ENCODE assay signal across 7 cellular contexts in genomic region chr12:120262852-120263724, GRCh38. TPM values are rescaled to one million over a fixed set of nuclear protein-coding genes. Genes with fewer than 3 reads are reported as not detected.
DNase-seq lines count a peak whose midpoint lies in the region; ATAC-seq, FAIRE-seq and TF ChIP-seq lines count a peak whose summit lies in the region.

No MANE protein-coding gene starts in this region.

- ATAC-seq in IMR-90 (ENCODE audit: low read depth): peak; percentile 21
- no peak; the same call in 2 of the 3 replicates for ATAC-seq in K562
- ATAC-seq in thoracic aorta (ENCODE audit: insufficient number of reproducible peaks, low FRiP score, low read depth): no peak
- no peak for ATAC-seq in HG03095 (IDR thresholded peaks at IDR 0.05; ENCODE audit: unreplicated experiment)

- POLR2A ChIA-PET in IMR-90 (lab: Charles Lee; ENCODE audit: unreplicated experiment): interaction anchor here (0.6 to 6.5 kb wide), 7 partner anchors 16 to 140 kb away, joined by 3 to 39 read pairs (median 6); partner anchors contain the start of genes RNU4-2 and RPLP0
- POLR2A ChIA-PET in K562 (lab: Yijun Ruan, JAX): interaction anchor here (0.6 to 10.5 kb wide), 12 partner anchors 9 to 256 kb away, joined by 3 to 110 read pairs (median 6); partner anchors contain the start of genes GCN1, RNU4-1, RNU4-2 and RPLP0

- no peak overlapping the region; the same call in 1 of the 2 replicates for H3K18ac ChIP-seq in IMR-90 (ENCODE audit: low read depth, low read length)

- peak overlapping the region; percentile 86 for H4K91ac ChIP-seq in IMR-90 (ENCODE audit: insufficient read depth, low read depth, low read length)

- peak; percentile 49 for FAIRE-seq in K562 (lab: Jason Lieb, UNC)

- peaks cover 55% of the 10 kb centered on the region; the same call in 2 of the 3 replicates for H3K79me2 ChIP-seq in K562 (ENCODE audit: control insufficient read depth, insufficient read depth, low read length)

- no peak for TF ChIP-seq EP300 in K562 (IDR thresholded peaks at IDR 0.05; ENCODE audit: low read length)

- H3K9ac ChIP-seq in IMR-90 (ENCODE audit: low read depth, low read length): peak overlapping the region; percentile 96
- peak overlapping the region in 1 of 2 experiments; percentile 80; a peak in 2 of 4 replicates for H3K9ac ChIP-seq in K562 (ENCODE audit: insufficient read depth in 1 of 2, low read depth in 2 of 2, low read length in 2 of 2)

- TF ChIP-seq RAD21 in IMR-90 (IDR thresholded peaks at IDR 0.05; ENCODE audit: low read length): no peak
- no peak for TF ChIP-seq RAD21 in K562 (CRISPR knock-in tag; conservative IDR thresholded peaks at IDR 0.05 in 1 of 2, IDR thresholded peaks at IDR 0.05 in 1 of 2)

- H3K9me3 ChIP-seq in IMR-90 (ENCODE audit: control insufficient read depth, insufficient read depth, low read length): no peaks in the 10 kb centered on the region
- H3K9me3 ChIP-seq in K562 (replicated peaks; ENCODE audit: control insufficient read depth, insufficient read depth, low read depth, low read length): no peaks in the 10 kb centered on the region
- H3K9me3 ChIP-seq in thoracic aorta: no peaks in the 10 kb centered on the region

- peaks cover 29% of the 10 kb centered on the region for H3K4me1 ChIP-seq in IMR-90 (ENCODE audit: control insufficient read depth, insufficient read depth, low read length)
- peaks cover 37 to 42% of the 10 kb centered on the region in 2 experiments; a peak in 4 of 5 replicates for H3K4me1 ChIP-seq in K562 (replicated peaks in 1 of 2; ENCODE audit: control insufficient read depth in 2 of 2, insufficient read depth in 2 of 2, low read length in 2 of 2)
- H3K4me1 ChIP-seq in thoracic aorta (ENCODE audit: control insufficient read depth in 1 of 2, low read depth in 2 of 2): peaks cover 22 to 58% of the 10 kb centered on the region in 2 donors

- H3K56ac ChIP-seq in IMR-90 (ENCODE audit: extremely low read depth, insufficient read depth, low read length): peak overlapping the region; percentile 67

- peak overlapping the region; percentile 92 for H2BK5ac ChIP-seq in IMR-90 (ENCODE audit: low read depth, low read length, poor library complexity, severe bottlenecking)

- WGBS in IMR-90 (ENCODE audit: extremely low coverage in 2 of 2, insufficient read length in 1 of 2), 2 experiments: 47% methylated on average over 2 of the region's 15 CpGs; no CpG with 5 or more reads in 1 of the 2 experiments
- 43% methylated on average over 12 of the region's 15 CpGs for WGBS in K562 (ENCODE audit: insufficient coverage, low coverage, missing lambda C conversion rate)

- no peak for TF ChIP-seq CTCF in IMR-90 (conservative IDR thresholded peaks at IDR 0.05; ENCODE audit: low read depth, low read length)
- TF ChIP-seq CTCF in K562 (IDR thresholded peaks at IDR 0.05 in 2 of 3, conservative IDR thresholded peaks at IDR 0.05 in 1 of 3; ENCODE audit: insufficient read depth in 2 of 3, low read depth in 1 of 3, low read length in 3 of 3): no peak
- TF ChIP-seq CTCF in thoracic aorta (IDR thresholded peaks at IDR 0.05): no peak

- H3K79me1 ChIP-seq in IMR-90 (ENCODE audit: low read depth in 1 of 2, low read length in 2 of 2): peaks cover 2 to 46% of the 10 kb centered on the region in 2 experiments; a peak in 2 of 4 replicates

- in situ Hi-C loops in IMR-90 (cut with MboI; ENCODE audit: low sequenced_read_pairs) (loop anchor here (5.0 kb wide), 1 partner anchor 36 kb away; no protein-coding TSS in a partner anchor), K562 (cut with MboI) (loop anchor here (5.0 kb wide), 1 partner anchor 36 kb away; no protein-coding TSS in a partner anchor)

- H2BK15ac ChIP-seq in IMR-90 (ENCODE audit: low read depth, low read length): peak overlapping the region; percentile 88; the same call in 1 of the 3 replicates

- 0 out of 2 replicates have a peak overlapping the region, but pooled peaks have one; percentile 28 for H2BK20ac ChIP-seq in IMR-90 (ENCODE audit: low read depth, low read length)

- peak overlapping the region; percentile 97 for H3K4ac ChIP-seq in IMR-90 (ENCODE audit: low read depth, low read length)

- H3K23ac ChIP-seq in IMR-90 (ENCODE audit: low read depth, low read length): peak overlapping the region; percentile 95

- H3K36me3 ChIP-seq in IMR-90 (ENCODE audit: control insufficient read depth, insufficient read depth, low read length) (peaks cover 4% of the 10 kb centered on the region; the same call in 1 of the 2 replicates), K562 (ENCODE audit: control insufficient read depth, insufficient read depth, low read length) (no peaks in the 10 kb centered on the region; the same call in 2 of the 3 replicates), thoracic aorta (no peaks in the 10 kb centered on the region)

- no peak for TF ChIP-seq POLR2A in IMR-90 (IDR thresholded peaks at IDR 0.05; ENCODE audit: low read depth, low read length)
- no peak for TF ChIP-seq POLR2A in K562 (conservative IDR thresholded peaks at IDR 0.05)

- H2AK9ac ChIP-seq in IMR-90 (replicated peaks; ENCODE audit: low read depth, low read length, poor library complexity): peak overlapping the region; percentile 89

- H3K27ac ChIP-seq in IMR-90 (ENCODE audit: insufficient read depth, low read length) (peak overlapping the region; percentile 97), K562 (ENCODE audit: extremely low read depth, low read depth, low read length) (no peak overlapping the region), thoracic aorta (peak overlapping the region; percentile 75 to 89)

- BruUV-seq in IMR-90 (replicated peaks; lab: Mats Ljungman, UMichigan) (no TSS peak), K562 (replicated peaks; lab: Mats Ljungman, UMichigan) (TSS peak; percentile 40)

- H3K4me3 ChIP-seq in IMR-90 (ENCODE audit: insufficient read depth, low read depth, low read length): peak overlapping the region; percentile 98
- no peak overlapping the region for H3K4me3 ChIP-seq in K562
- peak overlapping the region; percentile 96 for H3K4me3 ChIP-seq in thoracic aorta

- H4K20me1 ChIP-seq in IMR-90 (ENCODE audit: insufficient read depth, low read length): peaks cover 64% of the 10 kb centered on the region
- H4K20me1 ChIP-seq in K562 (replicated peaks; ENCODE audit: control insufficient read depth, insufficient read depth, low read length): peaks cover 16% of the 10 kb centered on the region

- dilution Hi-C loops in IMR-90 (cut with HindIII; ENCODE audit: low sequenced_read_pairs, unreplicated experiment): no loop called here

- intact Hi-C loops in IMR-90 (cut with micrococcal nuclease): no loop called here
- intact Hi-C loops in K562 (cut with micrococcal nuclease): no loop called here

- CTCF ChIA-PET in IMR-90 (lab: Yijun Ruan, JAX): interaction anchor here (1.3 to 7.2 kb wide), 4 partner anchors 23 to 35 kb away, joined by 3 to 116 read pairs (median 8); no protein-coding TSS in a partner anchor
- CTCF ChIA-PET in K562 (lab: Yijun Ruan, JAX; ENCODE audit: low intra/inter-chr PET ratio): no interaction called here

- H2AFZ ChIP-seq in IMR-90 (replicated peaks; ENCODE audit: low read length, poor library complexity): no peak overlapping the region
- no peak overlapping the region for H2AFZ ChIP-seq in K562 (ENCODE audit: low read depth, low read length)

- H4K8ac ChIP-seq in IMR-90 (ENCODE audit: low read depth in 2 of 2, low read length in 2 of 2): peak overlapping the region; percentile 44 to 72; a peak in 3 of 4 replicates

- H3K14ac ChIP-seq in IMR-90 (replicated peaks; ENCODE audit: low read depth, low read length): peak overlapping the region; percentile 97

- H3K4me2 ChIP-seq in IMR-90 (ENCODE audit: low read depth, low read length) (peak overlapping the region; percentile 97), K562 (ENCODE audit: insufficient read depth, low read length) (peak overlapping the region; percentile 13)

- no peak for DNase-seq in IMR-90
- DNase-seq in K562 (ENCODE audit: extremely low read depth in 1 of 4, low spot score in 3 of 4): no peak
- peak; percentile 17 for DNase-seq in kidney glomerular epithelial cell (lab: John Stamatoyannopoulos, UW)
- DNase-seq in thoracic aorta (ENCODE audit: low spot score): no peak
- DNase-seq in NCI-H345 (lab: John Stamatoyannopoulos, UW): no peak
- no peak for DNase-seq in GDM1 (lab: John Stamatoyannopoulos, UW)

- H3K27me3 ChIP-seq in IMR-90 (ENCODE audit: control insufficient read depth, insufficient read depth, low read length) (no peaks in the 10 kb centered on the region), K562 (ENCODE audit: control insufficient read depth in 2 of 2, insufficient read depth in 2 of 2, low read length in 2 of 2) (no peaks in the 10 kb centered on the region), thoracic aorta (replicated peaks; ENCODE audit: insufficient read depth) (no peaks in the 10 kb centered on the region)

- peak overlapping the region; percentile 47 for H2BK120ac ChIP-seq in IMR-90 (ENCODE audit: low read depth, low read length)

- H3K9me1 ChIP-seq in IMR-90 (ENCODE audit: insufficient read depth, low read length): peaks cover 33% of the 10 kb centered on the region
- no peaks in the 10 kb centered on the region for H3K9me1 ChIP-seq in K562 (ENCODE audit: control insufficient read depth, insufficient read depth, low read length)

- H4K5ac ChIP-seq in IMR-90 (ENCODE audit: low read depth, low read length): 0 out of 2 replicates have a peak overlapping the region, but pooled peaks have one; percentile 26

- peak overlapping the region; percentile 95 for H2AK5ac ChIP-seq in IMR-90 (ENCODE audit: low read depth, low read length)

RNA-seq across cellular contexts. Expression of gene PXN, which starts 2.4 kb away (rescaled TPM):
- total RNA-seq in IMR-90 (2012; rRNA removed): 33.9 and 46.6 TPM in 2 replicates
- polyA plus RNA-seq in IMR-90 (2012; rRNA removed): 134 and 139 TPM in 2 replicates
- polyA plus RNA-seq in IMR-90 (2012; cell fraction: cytosol; rRNA removed): 104 and 123 TPM in 2 replicates
- polyA plus RNA-seq in IMR-90 (2012; cell fraction: nucleus; rRNA removed; ENCODE audit: low replicate concordance): 210 and 333 TPM in 2 replicates
- total RNA-seq in K562 (2011; cell fraction: chromatin; rRNA removed; ENCODE audit: low replicate concordance): 70.6 and 142 TPM in 2 replicates
- 45.5 and 48.2 TPM in 2 replicates for total RNA-seq in K562 (2011; cell fraction: nucleolus; rRNA removed)
- 51.8 and 52.7 TPM in 2 replicates for total RNA-seq in K562 (2011; cell fraction: nucleoplasm; rRNA removed)
- total RNA-seq in K562 (2014; rRNA removed): 18.6 and 22.7 TPM in 2 replicates
- 13.1 and 16.4 TPM in 2 replicates for total RNA-seq in K562 (2014; rRNA removed; fragmentation: Illumina TruSeq; extraction: Trizol)
- 13.5 and 14.2 TPM in 2 replicates for total RNA-seq in K562 (2015; rRNA removed; fragmentation: Illumina TruSeq; extraction: Trizol)
- 66.6 and 74.1 TPM in 2 replicates for total RNA-seq in K562 (2021)
- 28.6 and 44.1 TPM in 2 replicates for polyA plus RNA-seq in K562 (2011; rRNA removed)
- 31.5 and 36.7 TPM in 2 replicates for polyA plus RNA-seq in K562 (2011; cell fraction: cytosol; rRNA removed)
- 43.4 and 76.1 TPM in 2 replicates for polyA plus RNA-seq in K562 (2011; cell fraction: nucleus; rRNA removed)
- 59.0 and 70.2 TPM in 2 replicates for polyA plus RNA-seq in K562 (2012)
- 64.7 and 71.8 TPM in 2 replicates for polyA plus RNA-seq in K562 (2014; fragmentation: Illumina TruSeq; extraction: Trizol)
- 1 to 10 TPM; 4.0 to 4.8 TPM for polyA plus RNA-seq in K562 (2014; fragmentation: Nextera tagmentation; extraction: Ambion mirVana)
- 40.7 and 42.2 TPM in 2 replicates for polyA plus RNA-seq in K562 (2014; rRNA removed)
- polyA minus RNA-seq in K562 (2011; rRNA and poly(A)+ RNA removed): 19.9 and 22.3 TPM in 2 replicates
- 16.7 and 38.8 TPM in 2 replicates for polyA minus RNA-seq in K562 (2011; cell fraction: cytosol; rRNA and poly(A)+ RNA removed)
- polyA minus RNA-seq in K562 (2011; cell fraction: nucleus; rRNA and poly(A)+ RNA removed): 12.4 and 19.8 TPM in 2 replicates
- total RNA-seq in thoracic aorta: 100 to 1,000 TPM in 1 of 2 donors, 10 to 100 TPM in 1; 93.0 to 105 TPM

RNA-seq across cellular contexts. Expression of gene RNU4-2, which starts 28.6 kb away (rescaled TPM):
- total RNA-seq in IMR-90 (2012; rRNA removed) (under 0.01 TPM in 2 replicates), K562 (2014; rRNA removed) (under 0.01 TPM in 2 replicates), K562 (2014; rRNA removed; fragmentation: Illumina TruSeq; extraction: Trizol) (25,223 and 25,496 TPM in 2 replicates), K562 (2015; rRNA removed; fragmentation: Illumina TruSeq; extraction: Trizol) (12,048 and 12,298 TPM in 2 replicates), K562 (2021) (3,537 and 4,682 TPM in 2 replicates), thoracic aorta (under 1 TPM; under 0.01 TPM)
- polyA plus RNA-seq in IMR-90 (2012; rRNA removed) (not detected in 2 replicates), K562 (2011; rRNA removed) (under 0.01 TPM in 1 of 2 replicates, not detected in the other), K562 (2014; fragmentation: Illumina TruSeq; extraction: Trizol) (not detected in 2 replicates), K562 (2014; fragmentation: Nextera tagmentation; extraction: Ambion mirVana) (not detected), K562 (2014; rRNA removed) (not detected in 2 replicates)
- not detected in 2 replicates for polyA plus RNA-seq in IMR-90 (2012; cell fraction: cytosol; rRNA removed)
- polyA plus RNA-seq in IMR-90 (2012; cell fraction: nucleus; rRNA removed; ENCODE audit: low replicate concordance): not detected in 2 replicates
- under 0.01 TPM in 2 replicates for total RNA-seq in K562 (2011; cell fraction: chromatin; rRNA removed; ENCODE audit: low replicate concordance)
- total RNA-seq in K562 (2011; cell fraction: nucleolus; rRNA removed): under 0.01 TPM in 2 replicates
- under 0.01 TPM in 2 replicates for total RNA-seq in K562 (2011; cell fraction: nucleoplasm; rRNA removed)
- polyA plus RNA-seq in K562 (2011; cell fraction: cytosol; rRNA removed): under 0.01 TPM in 2 replicates
- polyA plus RNA-seq in K562 (2011; cell fraction: nucleus; rRNA removed): under 0.01 TPM in 2 replicates
- 413 TPM in 1 of 2 replicates, not detected in the other for polyA plus RNA-seq in K562 (2012)
- polyA minus RNA-seq in K562 (2011; rRNA and poly(A)+ RNA removed): 22,641 and 27,760 TPM in 2 replicates
- polyA minus RNA-seq in K562 (2011; cell fraction: cytosol; rRNA and poly(A)+ RNA removed): 52,716 and 68,347 TPM in 2 replicates
- under 0.01 TPM in 2 replicates for polyA minus RNA-seq in K562 (2011; cell fraction: nucleus; rRNA and poly(A)+ RNA removed)

RNA-seq across cellular contexts. Expression of gene RNU4-1, which starts 29.9 kb away (rescaled TPM):
- total RNA-seq in IMR-90 (2012; rRNA removed) (under 0.01 TPM in 2 replicates), K562 (2014; rRNA removed) (under 0.01 TPM in 2 replicates), K562 (2014; rRNA removed; fragmentation: Illumina TruSeq; extraction: Trizol) (19,719 and 20,874 TPM in 2 replicates), K562 (2015; rRNA removed; fragmentation: Illumina TruSeq; extraction: Trizol) (10,612 and 10,827 TPM in 2 replicates), K562 (2021) (3,001 and 3,563 TPM in 2 replicates), thoracic aorta (not detected)
- polyA plus RNA-seq in IMR-90 (2012; rRNA removed) (not detected in 2 replicates), K562 (2011; rRNA removed) (under 0.01 TPM in 2 replicates), K562 (2014; fragmentation: Illumina TruSeq; extraction: Trizol) (not detected in 2 replicates), K562 (2014; fragmentation: Nextera tagmentation; extraction: Ambion mirVana) (not detected), K562 (2014; rRNA removed) (not detected in 2 replicates)
- polyA plus RNA-seq in IMR-90 (2012; cell fraction: cytosol; rRNA removed): not detected in 2 replicates
- not detected in 2 replicates for polyA plus RNA-seq in IMR-90 (2012; cell fraction: nucleus; rRNA removed; ENCODE audit: low replicate concordance)
- under 0.01 TPM in 2 replicates for total RNA-seq in K562 (2011; cell fraction: chromatin; rRNA removed; ENCODE audit: low replicate concordance)
- under 0.01 TPM in 2 replicates for total RNA-seq in K562 (2011; cell fraction: nucleolus; rRNA removed)
- total RNA-seq in K562 (2011; cell fraction: nucleoplasm; rRNA removed): under 0.01 TPM in 2 replicates
- under 0.01 TPM in 1 of 2 replicates, not detected in the other for polyA plus RNA-seq in K562 (2011; cell fraction: cytosol; rRNA removed)
- polyA plus RNA-seq in K562 (2011; cell fraction: nucleus; rRNA removed): under 0.01 TPM in 2 replicates
- polyA plus RNA-seq in K562 (2012): 195 TPM in 1 of 2 replicates, not detected in the other
- polyA minus RNA-seq in K562 (2011; rRNA and poly(A)+ RNA removed): 15,789 and 16,657 TPM in 2 replicates
- 57,407 and 78,930 TPM in 2 replicates for polyA minus RNA-seq in K562 (2011; cell fraction: cytosol; rRNA and poly(A)+ RNA removed)
- under 0.01 TPM in 2 replicates for polyA minus RNA-seq in K562 (2011; cell fraction: nucleus; rRNA and poly(A)+ RNA removed)

RNA-seq across cellular contexts. Expression of gene SIRT4, which starts 39.0 kb away (rescaled TPM):
- total RNA-seq in IMR-90 (2012; rRNA removed) (0.83 and 2.0 TPM in 2 replicates), K562 (2014; rRNA removed) (0.86 and 3.1 TPM in 2 replicates), K562 (2014; rRNA removed; fragmentation: Illumina TruSeq; extraction: Trizol) (2.3 TPM in 2 replicates), K562 (2015; rRNA removed; fragmentation: Illumina TruSeq; extraction: Trizol) (1.5 and 1.6 TPM in 2 replicates), K562 (2021) (2.5 and 3.1 TPM in 2 replicates), thoracic aorta (1 to 10 TPM in 1 of 2 donors, under 1 TPM in 1; 0.56 to 8.8 TPM)
- polyA plus RNA-seq in IMR-90 (2012; rRNA removed) (0.56 and 0.87 TPM in 2 replicates), K562 (2011; rRNA removed) (2.4 and 3.2 TPM in 2 replicates), K562 (2014; fragmentation: Illumina TruSeq; extraction: Trizol) (2.7 and 2.8 TPM in 2 replicates), K562 (2014; fragmentation: Nextera tagmentation; extraction: Ambion mirVana) (1 to 10 TPM; 5.1 to 5.2 TPM), K562 (2014; rRNA removed) (1.8 and 3.2 TPM in 2 replicates)
- polyA plus RNA-seq in IMR-90 (2012; cell fraction: cytosol; rRNA removed): 0.99 and 1.2 TPM in 2 replicates
- polyA plus RNA-seq in IMR-90 (2012; cell fraction: nucleus; rRNA removed; ENCODE audit: low replicate concordance): 0.61 and 0.79 TPM in 2 replicates
- 2.8 and 3.7 TPM in 2 replicates for total RNA-seq in K562 (2011; cell fraction: chromatin; rRNA removed; ENCODE audit: low replicate concordance)
- total RNA-seq in K562 (2011; cell fraction: nucleolus; rRNA removed): 2.5 and 2.6 TPM in 2 replicates
- total RNA-seq in K562 (2011; cell fraction: nucleoplasm; rRNA removed): 2.8 and 3.2 TPM in 2 replicates
- 2.5 TPM in 2 replicates for polyA plus RNA-seq in K562 (2011; cell fraction: cytosol; rRNA removed)
- polyA plus RNA-seq in K562 (2011; cell fraction: nucleus; rRNA removed): 1.2 and 1.5 TPM in 2 replicates
- polyA plus RNA-seq in K562 (2012): 2.4 and 3.6 TPM in 2 replicates
- polyA minus RNA-seq in K562 (2011; rRNA and poly(A)+ RNA removed): 1.9 and 2.5 TPM in 2 replicates
- polyA minus RNA-seq in K562 (2011; cell fraction: cytosol; rRNA and poly(A)+ RNA removed): 1.4 TPM in 1 of 2 replicates, not detected in the other
- 0.54 and 2.2 TPM in 2 replicates for polyA minus RNA-seq in K562 (2011; cell fraction: nucleus; rRNA and poly(A)+ RNA removed)
